21 cellular contexts compared by ENCODE assay signal in the genomic region with DNA sequence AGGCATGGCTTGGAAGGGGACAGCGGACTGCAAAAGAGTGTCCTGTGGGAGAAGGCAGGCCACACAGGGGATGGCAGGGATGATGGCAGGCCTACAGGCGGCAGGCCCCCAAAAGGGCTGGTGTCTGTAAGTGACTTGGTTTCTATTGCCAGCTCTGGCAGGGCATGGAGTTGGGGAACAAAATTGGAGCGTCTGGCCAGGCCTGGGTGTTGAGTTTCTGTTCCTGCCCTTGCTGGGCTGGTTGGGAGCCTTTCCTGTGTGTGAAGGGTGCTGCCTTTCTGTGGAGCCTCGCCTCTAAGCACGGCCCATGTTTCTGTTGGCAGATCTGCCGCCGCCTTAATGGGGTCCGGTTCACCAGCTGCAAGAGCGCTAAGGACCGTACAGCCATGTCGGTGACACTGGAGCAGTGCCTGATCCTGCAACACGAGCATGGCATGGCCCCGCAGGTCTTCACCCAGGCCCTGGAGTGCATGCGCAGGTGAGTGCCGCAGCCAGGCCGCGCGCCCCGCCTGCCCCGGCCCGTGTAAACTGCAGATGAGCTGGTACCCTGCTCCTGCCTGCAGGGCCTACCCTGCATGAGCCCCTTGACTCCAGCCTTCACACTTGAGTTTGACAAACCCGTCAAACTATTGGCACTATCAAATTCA. TPM values are rescaled to one million over a fixed set of nuclear protein-coding genes. Genes with fewer than 3 reads are reported as not detected.
DNase-seq lines count a peak whose midpoint lies in the region; ATAC-seq, FAIRE-seq and TF ChIP-seq lines count a peak whose summit lies in the region.
"Had no signal": no experiment of that assay in that cellular context is flagged by ENCODE, and none has a peak within 500 bp of the region (broad histone marks: within the 10 kb centered on the region; RNA-seq: fewer than 3 reads in every experiment).

No MANE protein-coding gene starts in this region.

- FAIRE-seq in HepG2 (lab: Jason Lieb, UNC) = no peak
- FAIRE-seq: G401.6 had no signal

- no TSS peak for BruUV-seq in HepG2 (replicated peaks; lab: Mats Ljungman, UMichigan)

- CTCF ChIA-PET in activated CD4-positive, alpha-beta memory T cell treated with anti-CD3 and anti-CD28 coated beads, Interleukin-2, amount 10 ng/mL, durations not matched to agents 7 days and 5 days (lab: Charles Lee) = no interaction called here
- CTCF ChIA-PET in activated CD4-positive, alpha-beta memory T cell treated with anti-CD3 and anti-CD28 coated beads for 36 hours (lab: Charles Lee) = interaction anchor here (1.3 to 4.1 kb wide), 2 partner anchors 8 to 11 kb away, joined by 3 to 24 read pairs; no protein-coding TSS in a partner anchor
- CTCF ChIA-PET in HepG2 (lab: Yijun Ruan, JAX; ENCODE audit: low intra/inter-chr PET ratio, low total read pairs) = no interaction called here

- no peak for TF ChIP-seq RAD21 in HepG2 (CRISPR knock-in tag; IDR thresholded peaks at IDR 0.05)

- H3K9ac ChIP-seq in HepG2 (ENCODE audit: insufficient read depth, low read depth, low read length) = no peak overlapping the region

- H3K4me3 Mint-ChIP-seq in activated CD4-positive, alpha-beta memory T cell treated with anti-CD3 and anti-CD28 coated beads, Interleukin-2, amount 10 ng/mL, durations not matched to agents 7 days and 5 days = no peak overlapping the region
- no peak overlapping the region for H3K4me3 Mint-ChIP-seq in activated CD4-positive, alpha-beta memory T cell treated with anti-CD3 and anti-CD28 coated beads for 36 hours
- H3K4me3 Mint-ChIP-seq: B cell had no signal

- TF ChIP-seq POLR2A in HepG2 (IDR thresholded peaks at IDR 0.05; ENCODE audit: insufficient read depth in 1 of 2, low read depth in 2 of 2, low read length in 2 of 2) (no peak), right lobe of liver (IDR thresholded peaks at IDR 0.05) (no peak)

- intact Hi-C loops in activated CD4-positive, alpha-beta memory T cell treated with anti-CD3 and anti-CD28 coated beads for 36 hours (cut with micrococcal nuclease) = no loop called here
- intact Hi-C loops in HepG2 (cut with micrococcal nuclease; ENCODE audit: unreplicated experiment) (no loop called here), right lobe of liver (cut with DNase I) (no loop called here)

- H3K27ac Mint-ChIP-seq in activated CD4-positive, alpha-beta memory T cell treated with anti-CD3 and anti-CD28 coated beads, Interleukin-2, amount 10 ng/mL, durations not matched to agents 7 days and 5 days = peak overlapping the region; percentile 47
- no peak overlapping the region for H3K27ac Mint-ChIP-seq in activated CD4-positive, alpha-beta memory T cell treated with anti-CD3 and anti-CD28 coated beads for 36 hours
- H3K27ac Mint-ChIP-seq: B cell had no signal

- H3K27ac ChIP-seq in HepG2 (ENCODE audit: extremely low read length, insufficient read depth, low read length) = no peak overlapping the region
- no peak overlapping the region for H3K27ac ChIP-seq in right lobe of liver
- no peak overlapping the region for H3K27ac ChIP-seq in right atrium auricular region
- H3K27ac ChIP-seq: HL-60 had no signal

- H3K4me1 ChIP-seq in HepG2 (ENCODE audit: insufficient read depth, low read length) (no peaks in the 10 kb centered on the region), right lobe of liver (no peaks in the 10 kb centered on the region), right atrium auricular region (no peaks in the 10 kb centered on the region)

- H3K27me3 ChIP-seq in HepG2 (ENCODE audit: control insufficient read depth in 1 of 2, insufficient read depth in 2 of 2, low read length in 2 of 2) (no peaks in the 10 kb centered on the region), right lobe of liver (no peaks in the 10 kb centered on the region), right atrium auricular region (no peaks in the 10 kb centered on the region)

- ATAC-seq in HepG2 = no peak; the same call in 2 of the 3 replicates
- ATAC-seq in right lobe of liver = no peak

- TF ChIP-seq EP300 in HepG2 (IDR thresholded peaks at IDR 0.05; ENCODE audit: low read depth in 2 of 2, low read length in 2 of 2) = no peak
- no peak for TF ChIP-seq EP300 in HepG2 (CRISPR knock-in tag; IDR thresholded peaks at IDR 0.05; ENCODE audit: borderline replicate concordance)

- TF ChIP-seq CTCF in HepG2 (CRISPR knock-in tag; IDR thresholded peaks at IDR 0.05) (no peak), right lobe of liver (IDR thresholded peaks at IDR 0.05) (no peak), right atrium auricular region (IDR thresholded peaks at IDR 0.05) (no peak)

- POLR2A ChIA-PET in activated CD4-positive, alpha-beta memory T cell treated with anti-CD3 and anti-CD28 coated beads, Interleukin-2, amount 10 ng/mL, durations not matched to agents 7 days and 5 days (lab: Charles Lee) = no interaction called here
- POLR2A ChIA-PET in activated CD4-positive, alpha-beta memory T cell treated with anti-CD3 and anti-CD28 coated beads for 36 hours (lab: Charles Lee) = no interaction called here
- POLR2A ChIA-PET in HepG2 (lab: Yijun Ruan, JAX) = no interaction called here

- H3K4me1 Mint-ChIP-seq in activated CD4-positive, alpha-beta memory T cell treated with anti-CD3 and anti-CD28 coated beads, Interleukin-2, amount 10 ng/mL, durations not matched to agents 7 days and 5 days = no peaks in the 10 kb centered on the region
- no peaks in the 10 kb centered on the region for H3K4me1 Mint-ChIP-seq in activated CD4-positive, alpha-beta memory T cell treated with anti-CD3 and anti-CD28 coated beads for 36 hours (ENCODE audit: low read depth)

- H4K20me1 ChIP-seq in HepG2 (ENCODE audit: insufficient read depth, low read length) = no peaks in the 10 kb centered on the region

- H2AFZ ChIP-seq in HepG2 (ENCODE audit: low read length) = no peak overlapping the region

- H3K27me3 Mint-ChIP-seq in activated CD4-positive, alpha-beta memory T cell treated with anti-CD3 and anti-CD28 coated beads, Interleukin-2, amount 10 ng/mL, durations not matched to agents 7 days and 5 days = no peaks in the 10 kb centered on the region
- no peaks in the 10 kb centered on the region for H3K27me3 Mint-ChIP-seq in activated CD4-positive, alpha-beta memory T cell treated with anti-CD3 and anti-CD28 coated beads for 36 hours
- H3K27me3 Mint-ChIP-seq: B cell, IgD-negative memory B cell had no signal

- H3K79me2 ChIP-seq in HepG2 (ENCODE audit: insufficient read depth, low read length) = no peaks in the 10 kb centered on the region

- peak; percentile 15 for DNase-seq in activated CD4-positive, alpha-beta memory T cell treated with anti-CD3 and anti-CD28 coated beads, Interleukin-2, amount 10 ng/mL, durations not matched to agents 7 days and 5 days
- DNase-seq in activated CD4-positive, alpha-beta memory T cell treated with anti-CD3 and anti-CD28 coated beads for 36 hours = no peak
- no peak for DNase-seq in HepG2 (ENCODE audit: low spot score)
- DNase-seq in right lobe of liver = no peak
- peak; percentile 38 for DNase-seq in right atrium auricular region (ENCODE audit: low spot score)
- no peak for DNase-seq in nucleus accumbens (lab: John Stamatoyannopoulos, UW)
- DNase-seq in OCI-M2 (lab: John Stamatoyannopoulos, UW; ENCODE audit: unreplicated experiment) = no peak
- DNase-seq in globus pallidus (ENCODE audit: low spot score) = no peak
- DNase-seq: 8988T, DMS 273 treated with DMSO at 0.1 percent for 48 hours, H7, Karpas-422, NCI-H1417 treated with DMSO at 0.1 percent for 48 hours, NCI-H187 treated with DMSO at 0.1 percent for 48 hours, NCI-H2227 treated with DMSO at 0.1 percent for 48 hours, NCI-H510A treated with DMSO at 0.1 percent for 48 hours, NCI-H774 had no signal

- in situ Hi-C loops in HepG2 (cut with HindIII; ENCODE audit: extremely low pct_ligation_motif_present, low pct_unique_long_range_greater_than_20kb) = no loop called here

- peaks cover 63% of the 10 kb centered on the region for H3K36me3 Mint-ChIP-seq in activated CD4-positive, alpha-beta memory T cell treated with anti-CD3 and anti-CD28 coated beads, Interleukin-2, amount 10 ng/mL, durations not matched to agents 7 days and 5 days (ENCODE audit: low read depth)
- peaks cover 20% of the 10 kb centered on the region for H3K36me3 Mint-ChIP-seq in activated CD4-positive, alpha-beta memory T cell treated with anti-CD3 and anti-CD28 coated beads for 36 hours

- WGBS in HepG2 (ENCODE audit: low lambda C conversion rate) = 98% methylated on average over 8 of the region's 22 CpGs
- WGBS in right lobe of liver (ENCODE audit: insufficient coverage, low coverage, low lambda C conversion rate, missing lambda C conversion rate) = 98% methylated on average over 10 of the region's 22 CpGs

- H3K36me3 ChIP-seq in HepG2 (replicated peaks in 1 of 2; ENCODE audit: control insufficient read depth in 1 of 2, insufficient read depth in 2 of 2, low read length in 2 of 2) (peaks cover 2 to 12% of the 10 kb centered on the region in 2 experiments; a peak in 3 of 5 replicates), right lobe of liver (peaks cover 0 to 13% (median 0%) of the 10 kb centered on the region in 4 donors), right atrium auricular region (peaks cover 28% of the 10 kb centered on the region)

- no peak overlapping the region for H3K4me3 ChIP-seq in HepG2 (replicated peaks in 1 of 3; ENCODE audit: insufficient read depth in 1 of 3, low read depth in 2 of 3, low read length in 3 of 3)
- H3K4me3 ChIP-seq in right lobe of liver = no peak overlapping the region
- no peak overlapping the region for H3K4me3 ChIP-seq in right atrium auricular region

- H3K9me3 Mint-ChIP-seq in activated CD4-positive, alpha-beta memory T cell treated with anti-CD3 and anti-CD28 coated beads, Interleukin-2, amount 10 ng/mL, durations not matched to agents 7 days and 5 days = no peaks in the 10 kb centered on the region
- no peaks in the 10 kb centered on the region for H3K9me3 Mint-ChIP-seq in activated CD4-positive, alpha-beta memory T cell treated with anti-CD3 and anti-CD28 coated beads for 36 hours
- H3K9me3 Mint-ChIP-seq: IgD-negative memory B cell had no signal

- H3K9me3 ChIP-seq in HepG2 (ENCODE audit: low read length) (no peaks in the 10 kb centered on the region), right lobe of liver (no peaks in the 10 kb centered on the region), right atrium auricular region (no peaks in the 10 kb centered on the region)

- no peak overlapping the region for H3K4me2 ChIP-seq in HepG2 (ENCODE audit: low read depth, low read length)

RNA-seq across cellular contexts. Expression of gene COA5, which starts 31.5 kb away (rescaled TPM):
- total RNA-seq in activated CD4-positive, alpha-beta memory T cell treated with anti-CD3 and anti-CD28 coated beads, Interleukin-2, amount 10 ng/mL, durations not matched to agents 7 days and 5 days = 10 to 100 TPM; 26.3 TPM
- total RNA-seq in activated CD4-positive, alpha-beta memory T cell treated with anti-CD3 and anti-CD28 coated beads for 36 hours = 10 to 100 TPM; 26.7 to 28.5 TPM
- total RNA-seq in HepG2 (2016; rRNA removed; fragmentation: Illumina TruSeq; extraction: Trizol) (64.5 and 72.9 TPM in 2 replicates), right lobe of liver (10 to 100 TPM; 12.9 to 23.0 (median 16.7) TPM), right atrium auricular region (10 to 100 TPM; 19.8 to 22.3 TPM)
- 27.1 and 32.8 TPM in 2 replicates for total RNA-seq in HepG2 (2016; cell fraction: cytosol; rRNA removed; fragmentation: Illumina TruSeq; extraction: Trizol; ENCODE audit: low read depth)
- 61.3 and 76.9 TPM in 2 replicates for total RNA-seq in HepG2 (2016; cell fraction: insoluble cytoplasmic fraction; rRNA removed; fragmentation: Illumina TruSeq; extraction: Trizol)
- total RNA-seq in HepG2 (2016; cell fraction: membrane; rRNA removed; fragmentation: Illumina TruSeq; extraction: Trizol) = 46.1 and 48.2 TPM in 2 replicates
- total RNA-seq in HepG2 (2016; cell fraction: nucleus; rRNA removed; fragmentation: Illumina TruSeq; extraction: Trizol) = 41.0 and 50.3 TPM in 2 replicates
- polyA plus RNA-seq in HepG2 (2011; rRNA removed) = 43.6 and 44.4 TPM in 2 replicates
- polyA plus RNA-seq in HepG2 (2011; cell fraction: cytosol; rRNA removed) = 33.4 and 39.7 TPM in 2 replicates
- polyA plus RNA-seq in HepG2 (2011; cell fraction: nucleus; rRNA removed) = 36.9 and 50.2 TPM in 2 replicates
- 71.5 and 94.3 TPM in 2 replicates for polyA plus RNA-seq in HepG2 (2012)
- polyA plus RNA-seq in HepG2 (2016; cell fraction: cytosol; fragmentation: Illumina TruSeq; extraction: Trizol; ENCODE audit: low read depth) = 25.6 and 45.6 TPM in 2 replicates
- 61.8 and 75.0 TPM in 2 replicates for polyA plus RNA-seq in HepG2 (2016; cell fraction: insoluble cytoplasmic fraction; fragmentation: Illumina TruSeq; extraction: Trizol; ENCODE audit: low read depth)
- 38.1 and 48.3 TPM in 2 replicates for polyA plus RNA-seq in HepG2 (2016; cell fraction: membrane; fragmentation: Illumina TruSeq; extraction: Trizol; ENCODE audit: low read depth)
- 94.3 and 101 TPM in 2 replicates for polyA plus RNA-seq in HepG2 (2016; cell fraction: nucleus; fragmentation: Illumina TruSeq; extraction: Trizol; ENCODE audit: insufficient read depth, low read depth)
- polyA minus RNA-seq in HepG2 (2011; rRNA and poly(A)+ RNA removed; ENCODE audit: low replicate concordance) = 4.7 and 10.7 TPM in 2 replicates
- polyA minus RNA-seq in HepG2 (2011; cell fraction: cytosol; rRNA and poly(A)+ RNA removed) = 7.8 and 8.6 TPM in 2 replicates
- polyA minus RNA-seq in HepG2 (2011; cell fraction: nucleus; rRNA and poly(A)+ RNA removed) = 45.1 and 55.9 TPM in 2 replicates

RNA-seq across cellular contexts. Expression of gene UNC50, which starts 31.6 kb away (rescaled TPM):
- total RNA-seq in activated CD4-positive, alpha-beta memory T cell treated with anti-CD3 and anti-CD28 coated beads, Interleukin-2, amount 10 ng/mL, durations not matched to agents 7 days and 5 days = 10 to 100 TPM; 32.7 to 32.8 TPM
- 10 to 100 TPM; 33.4 to 36.2 TPM for total RNA-seq in activated CD4-positive, alpha-beta memory T cell treated with anti-CD3 and anti-CD28 coated beads for 36 hours
- total RNA-seq in HepG2 (2016; rRNA removed; fragmentation: Illumina TruSeq; extraction: Trizol) (58.0 and 95.6 TPM in 2 replicates), right lobe of liver (10 to 100 TPM; 19.6 to 30.5 (median 22.7) TPM), right atrium auricular region (10 to 100 TPM; 30.4 to 35.3 TPM)
- 42.0 and 43.6 TPM in 2 replicates for total RNA-seq in HepG2 (2016; cell fraction: cytosol; rRNA removed; fragmentation: Illumina TruSeq; extraction: Trizol; ENCODE audit: low read depth)
- total RNA-seq in HepG2 (2016; cell fraction: insoluble cytoplasmic fraction; rRNA removed; fragmentation: Illumina TruSeq; extraction: Trizol) = 63.0 and 102 TPM in 2 replicates
- total RNA-seq in HepG2 (2016; cell fraction: membrane; rRNA removed; fragmentation: Illumina TruSeq; extraction: Trizol) = 47.4 and 49.0 TPM in 2 replicates
- total RNA-seq in HepG2 (2016; cell fraction: nucleus; rRNA removed; fragmentation: Illumina TruSeq; extraction: Trizol) = 79.1 and 80.7 TPM in 2 replicates
- polyA plus RNA-seq in HepG2 (2011; rRNA removed) = 63.3 and 92.6 TPM in 2 replicates
- polyA plus RNA-seq in HepG2 (2011; cell fraction: cytosol; rRNA removed) = 47.2 and 81.0 TPM in 2 replicates
- 54.2 and 66.7 TPM in 2 replicates for polyA plus RNA-seq in HepG2 (2011; cell fraction: nucleus; rRNA removed)
- 68.6 and 76.2 TPM in 2 replicates for polyA plus RNA-seq in HepG2 (2012)
- polyA plus RNA-seq in HepG2 (2016; cell fraction: cytosol; fragmentation: Illumina TruSeq; extraction: Trizol; ENCODE audit: low read depth) = 28.0 and 31.3 TPM in 2 replicates
- polyA plus RNA-seq in HepG2 (2016; cell fraction: insoluble cytoplasmic fraction; fragmentation: Illumina TruSeq; extraction: Trizol; ENCODE audit: low read depth) = 47.7 and 52.9 TPM in 2 replicates
- 29.3 and 32.1 TPM in 2 replicates for polyA plus RNA-seq in HepG2 (2016; cell fraction: membrane; fragmentation: Illumina TruSeq; extraction: Trizol; ENCODE audit: low read depth)
- 106 and 112 TPM in 2 replicates for polyA plus RNA-seq in HepG2 (2016; cell fraction: nucleus; fragmentation: Illumina TruSeq; extraction: Trizol; ENCODE audit: insufficient read depth, low read depth)
- polyA minus RNA-seq in HepG2 (2011; rRNA and poly(A)+ RNA removed; ENCODE audit: low replicate concordance) = 13.4 and 13.9 TPM in 2 replicates
- 19.4 and 20.5 TPM in 2 replicates for polyA minus RNA-seq in HepG2 (2011; cell fraction: cytosol; rRNA and poly(A)+ RNA removed)
- polyA minus RNA-seq in HepG2 (2011; cell fraction: nucleus; rRNA and poly(A)+ RNA removed) = 42.7 and 44.1 TPM in 2 replicates

Comparison
In these comparisons a context has a peak if more than half of its experiments do, and no peak if none do; other contexts are left out.
1. DNase-seq: peak in activated CD4-positive, alpha-beta memory T cell treated with anti-CD3 and anti-CD28 coated beads, Interleukin-2, amount 10 ng/mL, durations not matched to agents 7 days and 5 days (single experiment) and right atrium auricular region (single experiment); none in activated CD4-positive, alpha-beta memory T cell treated with anti-CD3 and anti-CD28 coated beads for 36 hours (single experiment), HepG2 (single experiment), right lobe of liver (0 of 3), nucleus accumbens (0 of 56), OCI-M2 (single experiment) and globus pallidus (single experiment).